ENCODE assay signal across 1 cellular context in the genomic region with DNA sequence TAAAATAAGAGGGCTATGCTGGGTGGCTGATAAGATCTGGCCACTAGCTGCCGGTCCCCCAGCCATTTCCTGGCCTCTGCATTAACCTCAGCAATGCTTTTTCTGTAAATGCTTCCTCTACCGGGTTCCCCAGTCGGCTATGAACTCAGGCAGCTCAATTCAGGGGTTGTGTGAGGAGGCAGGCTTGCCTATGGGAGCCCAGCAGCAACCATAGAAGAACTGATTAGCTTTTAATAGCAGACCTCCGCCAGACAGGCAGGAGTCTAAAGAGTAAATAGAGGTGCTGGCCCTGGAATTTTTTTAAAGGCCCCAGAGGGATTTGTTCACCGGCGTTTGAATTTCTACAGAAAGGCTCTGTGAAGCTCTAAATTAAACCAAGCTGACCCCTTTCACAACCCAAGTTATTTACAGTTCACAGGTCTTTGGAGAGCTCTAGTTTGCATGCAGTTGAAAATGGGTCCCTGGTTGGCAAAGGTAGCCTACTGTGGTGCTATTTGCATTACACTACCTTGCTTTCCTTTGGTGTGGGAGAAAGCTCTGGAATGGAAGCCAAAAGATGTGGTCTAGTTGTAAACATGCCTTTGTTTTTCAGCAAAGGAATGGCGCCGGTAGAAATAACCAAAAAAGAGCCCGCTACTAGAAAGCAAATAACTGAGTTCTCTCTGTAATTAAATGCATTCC.
TF ChIP-seq lines count a peak whose summit lies in the region.

No MANE protein-coding gene starts in this region.

TF ChIP-seq in HepG2, 621 proteins besides CTCF, POLR2A, EP300 and RAD21 (continued from another document):
- TF ChIP-seq, protein P1, sequence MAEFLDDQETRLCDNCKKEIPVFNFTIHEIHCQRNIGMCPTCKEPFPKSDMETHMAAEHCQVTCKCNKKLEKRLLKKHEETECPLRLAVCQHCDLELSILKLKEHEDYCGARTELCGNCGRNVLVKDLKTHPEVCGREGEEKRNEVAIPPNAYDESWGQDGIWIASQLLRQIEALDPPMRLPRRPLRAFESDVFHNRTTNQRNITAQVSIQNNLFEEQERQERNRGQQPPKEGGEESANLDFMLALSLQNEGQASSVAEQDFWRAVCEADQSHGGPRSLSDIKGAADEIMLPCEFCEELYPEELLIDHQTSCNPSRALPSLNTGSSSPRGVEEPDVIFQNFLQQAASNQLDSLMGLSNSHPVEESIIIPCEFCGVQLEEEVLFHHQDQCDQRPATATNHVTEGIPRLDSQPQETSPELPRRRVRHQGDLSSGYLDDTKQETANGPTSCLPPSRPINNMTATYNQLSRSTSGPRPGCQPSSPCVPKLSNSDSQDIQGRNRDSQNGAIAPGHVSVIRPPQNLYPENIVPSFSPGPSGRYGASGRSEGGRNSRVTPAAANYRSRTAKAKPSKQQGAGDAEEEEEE (CRISPR knock-in tag; IDR thresholded peaks at IDR 0.05; ENCODE audit: borderline replicate concordance), result no peak; the same call in 1 of the 2 replicates
- TF ChIP-seq EED (CRISPR knock-in tag; IDR thresholded peaks at IDR 0.05), result no peak
